ENCODE assay signal across 10 cellular contexts in genomic region chr2:195649629-195650190, GRCh38. TPM values are rescaled to one million over a fixed set of nuclear protein-coding genes. Genes with fewer than 3 reads are reported as not detected.
DNase-seq lines count a peak whose midpoint lies in the region; ATAC-seq and TF ChIP-seq lines count a peak whose summit lies in the region.
"Had no signal": no experiment of that assay in that cellular context is flagged by ENCODE, and none has a peak within 500 bp of the region (broad histone marks: within the 10 kb centered on the region; RNA-seq: fewer than 3 reads in every experiment).

No MANE protein-coding gene starts in this region.

- no peaks in the 10 kb centered on the region for H3K36me3 ChIP-seq in GM06990 (ENCODE audit: control insufficient read depth, insufficient read depth, low read length)
- H3K36me3 ChIP-seq in HAP-1 (replicated peaks): no peaks in the 10 kb centered on the region

- TF ChIP-seq CTCF in GM06990 (IDR thresholded peaks at IDR 0.05; ENCODE audit: insufficient read depth, low read length, poor library complexity, severe bottlenecking) (no peak), WTC11 (IDR thresholded peaks at IDR 0.05) (no peak)

- ATAC-seq in GM21423 (IDR thresholded peaks at IDR 0.05; ENCODE audit: unreplicated experiment) (peak; percentile 30), HG03175 (IDR thresholded peaks at IDR 0.05; ENCODE audit: unreplicated experiment) (peak; percentile 22), WTC11 (no peak), GM18873 (IDR thresholded peaks at IDR 0.05; ENCODE audit: low FRiP score, unreplicated experiment) (no peak)
- ATAC-seq: HCT116 had no signal

- no peaks in the 10 kb centered on the region; the same call in 1 of the 2 replicates for H3K27me3 Mint-ChIP-seq in WTC11 (ENCODE audit: low read depth)

- CTCF ChIA-PET in WTC11 (lab: Charles Lee): no interaction called here

- in situ Hi-C loops in HAP-1 (cut with MboI; ENCODE audit: low sequenced_read_pairs): loop anchor here (10.0 kb wide), 1 partner anchor 415 kb away; the partner anchor contains the start of gene DNAH7

- H3K4me3 ChIP-seq in GM06990 (replicated peaks; ENCODE audit: low read depth, low read length) (peak overlapping the region; percentile 19; the same call in 1 of the 2 replicates), HAP-1 (no peak overlapping the region)

- no peaks in the 10 kb centered on the region for H3K4me1 ChIP-seq in HAP-1

- no peaks in the 10 kb centered on the region for H3K36me3 Mint-ChIP-seq in WTC11

- H3K4me1 Mint-ChIP-seq in WTC11: peaks cover 32% of the 10 kb centered on the region

- DNase-seq in GM06990 (ENCODE audit: extremely low read depth, insufficient read length) (peak; percentile 46), WTC11 (ENCODE audit: low spot score) (no peak), HAP-1 (ENCODE audit: low spot score in 2 of 2) (no peak), hippocampal formation (lab: John Stamatoyannopoulos, UW) (no peak)
- no peak for DNase-seq in stimulated activated CD4-positive, alpha-beta T cell treated with anti-CD3 and anti-CD28 coated beads, Interleukin-4, amount 100 ng/mL, for 24 hours
- DNase-seq: NCI-H2029 treated with DMSO at 0.1 percent for 48 hours had no signal

- H3K9me3 Mint-ChIP-seq in WTC11: no peaks in the 10 kb centered on the region

- no peaks in the 10 kb centered on the region for H3K27me3 ChIP-seq in GM06990 (replicated peaks; ENCODE audit: control insufficient read depth, insufficient read depth, low read length)
- no peaks in the 10 kb centered on the region for H3K27me3 ChIP-seq in HAP-1 (ENCODE audit: low read depth)

- H3K9me3 ChIP-seq in HAP-1: no peaks in the 10 kb centered on the region

- POLR2A ChIA-PET in WTC11 (lab: Charles Lee): interaction anchor here (0.7 kb wide), 1 partner anchor 176 kb away, joined by 4 read pairs; no protein-coding TSS in a partner anchor

- no peak overlapping the region for H3K4me3 Mint-ChIP-seq in WTC11

- 0 out of 2 replicates have a peak overlapping the region, but pooled peaks have one; percentile 29 for H3K27ac Mint-ChIP-seq in WTC11

TF ChIP-seq in WTC11, 78 proteins besides CTCF, POLR2A, EP300 and RAD21 (continues in another document):
- TF ChIP-seq NR1H2 (CRISPR knock-in tag; IDR thresholded peaks at IDR 0.05) (no peak), GABPB1 (CRISPR knock-in tag; IDR thresholded peaks at IDR 0.05) (no peak), USF1 (CRISPR knock-in tag; IDR thresholded peaks at IDR 0.05) (no peak), HMGXB4 (CRISPR knock-in tag; IDR thresholded peaks at IDR 0.05) (no peak), ZBTB21 (CRISPR knock-in tag; IDR thresholded peaks at IDR 0.05; ENCODE audit: borderline replicate concordance) (no peak), GTF2I (CRISPR knock-in tag; conservative IDR thresholded peaks at IDR 0.05) (no peak), TP53 (CRISPR knock-in tag; IDR thresholded peaks at IDR 0.05) (no peak), CBFB (CRISPR knock-in tag; IDR thresholded peaks at IDR 0.05; ENCODE audit: low read depth) (no peak), FOXP1 (CRISPR knock-in tag; IDR thresholded peaks at IDR 0.05; ENCODE audit: borderline replicate concordance) (no peak), PREB (CRISPR knock-in tag; IDR thresholded peaks at IDR 0.05; ENCODE audit: borderline replicate concordance) (no peak), JAZF1 (CRISPR knock-in tag; IDR thresholded peaks at IDR 0.05) (no peak), ZNF232 (CRISPR knock-in tag; IDR thresholded peaks at IDR 0.05) (no peak)
- TF ChIP-seq, protein P1, sequence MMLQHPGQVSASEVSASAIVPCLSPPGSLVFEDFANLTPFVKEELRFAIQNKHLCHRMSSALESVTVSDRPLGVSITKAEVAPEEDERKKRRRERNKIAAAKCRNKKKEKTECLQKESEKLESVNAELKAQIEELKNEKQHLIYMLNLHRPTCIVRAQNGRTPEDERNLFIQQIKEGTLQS (CRISPR knock-in tag; conservative IDR thresholded peaks at IDR 0.05): no peak
- TF ChIP-seq, protein P2, sequence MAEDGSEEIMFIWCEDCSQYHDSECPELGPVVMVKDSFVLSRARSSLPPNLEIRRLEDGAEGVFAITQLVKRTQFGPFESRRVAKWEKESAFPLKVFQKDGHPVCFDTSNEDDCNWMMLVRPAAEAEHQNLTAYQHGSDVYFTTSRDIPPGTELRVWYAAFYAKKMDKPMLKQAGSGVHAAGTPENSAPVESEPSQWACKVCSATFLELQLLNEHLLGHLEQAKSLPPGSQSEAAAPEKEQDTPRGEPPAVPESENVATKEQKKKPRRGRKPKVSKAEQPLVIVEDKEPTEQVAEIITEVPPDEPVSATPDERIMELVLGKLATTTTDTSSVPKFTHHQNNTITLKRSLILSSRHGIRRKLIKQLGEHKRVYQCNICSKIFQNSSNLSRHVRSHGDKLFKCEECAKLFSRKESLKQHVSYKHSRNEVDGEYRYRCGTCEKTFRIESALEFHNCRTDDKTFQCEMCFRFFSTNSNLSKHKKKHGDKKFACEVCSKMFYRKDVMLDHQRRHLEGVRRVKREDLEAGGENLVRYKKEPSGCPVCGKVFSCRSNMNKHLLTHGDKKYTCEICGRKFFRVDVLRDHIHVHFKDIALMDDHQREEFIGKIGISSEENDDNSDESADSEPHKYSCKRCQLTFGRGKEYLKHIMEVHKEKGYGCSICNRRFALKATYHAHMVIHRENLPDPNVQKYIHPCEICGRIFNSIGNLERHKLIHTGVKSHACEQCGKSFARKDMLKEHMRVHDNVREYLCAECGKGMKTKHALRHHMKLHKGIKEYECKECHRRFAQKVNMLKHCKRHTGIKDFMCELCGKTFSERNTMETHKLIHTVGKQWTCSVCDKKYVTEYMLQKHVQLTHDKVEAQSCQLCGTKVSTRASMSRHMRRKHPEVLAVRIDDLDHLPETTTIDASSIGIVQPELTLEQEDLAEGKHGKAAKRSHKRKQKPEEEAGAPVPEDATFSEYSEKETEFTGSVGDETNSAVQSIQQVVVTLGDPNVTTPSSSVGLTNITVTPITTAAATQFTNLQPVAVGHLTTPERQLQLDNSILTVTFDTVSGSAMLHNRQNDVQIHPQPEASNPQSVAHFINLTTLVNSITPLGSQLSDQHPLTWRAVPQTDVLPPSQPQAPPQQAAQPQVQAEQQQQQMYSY (CRISPR knock-in tag; IDR thresholded peaks at IDR 0.05): no peak
- TF ChIP-seq, protein P3, sequence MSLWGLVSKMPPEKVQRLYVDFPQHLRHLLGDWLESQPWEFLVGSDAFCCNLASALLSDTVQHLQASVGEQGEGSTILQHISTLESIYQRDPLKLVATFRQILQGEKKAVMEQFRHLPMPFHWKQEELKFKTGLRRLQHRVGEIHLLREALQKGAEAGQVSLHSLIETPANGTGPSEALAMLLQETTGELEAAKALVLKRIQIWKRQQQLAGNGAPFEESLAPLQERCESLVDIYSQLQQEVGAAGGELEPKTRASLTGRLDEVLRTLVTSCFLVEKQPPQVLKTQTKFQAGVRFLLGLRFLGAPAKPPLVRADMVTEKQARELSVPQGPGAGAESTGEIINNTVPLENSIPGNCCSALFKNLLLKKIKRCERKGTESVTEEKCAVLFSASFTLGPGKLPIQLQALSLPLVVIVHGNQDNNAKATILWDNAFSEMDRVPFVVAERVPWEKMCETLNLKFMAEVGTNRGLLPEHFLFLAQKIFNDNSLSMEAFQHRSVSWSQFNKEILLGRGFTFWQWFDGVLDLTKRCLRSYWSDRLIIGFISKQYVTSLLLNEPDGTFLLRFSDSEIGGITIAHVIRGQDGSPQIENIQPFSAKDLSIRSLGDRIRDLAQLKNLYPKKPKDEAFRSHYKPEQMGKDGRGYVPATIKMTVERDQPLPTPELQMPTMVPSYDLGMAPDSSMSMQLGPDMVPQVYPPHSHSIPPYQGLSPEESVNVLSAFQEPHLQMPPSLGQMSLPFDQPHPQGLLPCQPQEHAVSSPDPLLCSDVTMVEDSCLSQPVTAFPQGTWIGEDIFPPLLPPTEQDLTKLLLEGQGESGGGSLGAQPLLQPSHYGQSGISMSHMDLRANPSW (CRISPR knock-in tag; conservative IDR thresholded peaks at IDR 0.05; ENCODE audit: low read depth): no peak

RNA-seq across cellular contexts. Expression of gene SLC39A10, which starts 7.3 kb away (rescaled TPM):
- total RNA-seq in WTC11 (2021): 141 to 167 TPM (median 144 TPM) in 3 replicates

Comparison
In these comparisons a context has a peak if more than half of its experiments do, and no peak if none do; other contexts are left out.
1. ATAC-seq: peak in GM21423 (single experiment) and HG03175 (single experiment); none in WTC11 (single experiment) and GM18873 (single experiment).